Comparison of ENCODE assay signal across 11 cellular contexts in genomic region chr13:29754486-29754806, GRCh38.
DNase-seq lines count a peak whose midpoint lies in the region; ATAC-seq, FAIRE-seq and TF ChIP-seq lines count a peak whose summit lies in the region.
"Had no signal": no experiment of that assay in that cellular context is flagged by ENCODE, and none has a peak within 500 bp of the region (broad histone marks: within the 10 kb centered on the region; RNA-seq: fewer than 3 reads in every experiment).

No MANE protein-coding gene starts in this region.

- no peak for TF ChIP-seq CTCF in activated CD8-positive, alpha-beta T cell treated with anti-CD3 and anti-CD28 coated beads for 36 hours (IDR thresholded peaks at IDR 0.05)
- TF ChIP-seq CTCF in PC-3 (conservative IDR thresholded peaks at IDR 0.05; ENCODE audit: low read depth, low read length), result no peak
- no peak for TF ChIP-seq CTCF in H1 (IDR thresholded peaks at IDR 0.05; ENCODE audit: control extremely low read depth in 1 of 3, insufficient read depth in 1 of 3, low read depth in 1 of 3, low read length in 3 of 3)
- no peak for TF ChIP-seq CTCF in chondrocyte (IDR thresholded peaks at IDR 0.05)

- H4K8ac ChIP-seq in H1 (ENCODE audit: extremely low read depth, insufficient read depth, low read length), result peak overlapping the region; percentile 71; the same call in 1 of the 2 replicates

- no peak overlapping the region for H3K23ac ChIP-seq in H1 (ENCODE audit: insufficient read length)

- H4K91ac ChIP-seq in H1 (replicated peaks; ENCODE audit: insufficient read length, low read length), result peak overlapping the region; percentile 88

- POLR2A ChIA-PET in activated CD8-positive, alpha-beta T cell treated with anti-CD3 and anti-CD28 coated beads for 36 hours (lab: Charles Lee), result no interaction called here
- POLR2A ChIA-PET in activated CD8-positive, alpha-beta T cell treated with anti-CD3 and anti-CD28 coated beads, Interleukin-2, amount 10 ng/mL, durations not matched to agents 7 days and 5 days (lab: Charles Lee), result no interaction called here
- POLR2A ChIA-PET in PC-3 (lab: Charles Lee; ENCODE audit: unreplicated experiment) (no interaction called here), H1 (lab: Charles Lee; ENCODE audit: partially characterized antibody) (interaction anchor here (0.7 kb wide), 1 partner anchor 240 kb away, joined by 3 read pairs; no protein-coding TSS in a partner anchor)

- H2BK12ac ChIP-seq in H1 (ENCODE audit: low read depth, low read length), result no peak overlapping the region

- intact Hi-C loops in activated CD8-positive, alpha-beta T cell treated with anti-CD3 and anti-CD28 coated beads for 36 hours (cut with micrococcal nuclease), result no loop called here
- intact Hi-C loops in PC-3 (cut with micrococcal nuclease), result no loop called here

- H3K9ac ChIP-seq in PC-3 (ENCODE audit: low read length) (no peak overlapping the region), H1 (replicated peaks in 1 of 4; ENCODE audit: extremely low read depth in 1 of 4, low read depth in 3 of 4, low read length in 3 of 4) (no peak overlapping the region)

- CTCF ChIA-PET in activated CD8-positive, alpha-beta T cell treated with anti-CD3 and anti-CD28 coated beads for 36 hours (lab: Charles Lee), result no interaction called here
- CTCF ChIA-PET in activated CD8-positive, alpha-beta T cell treated with anti-CD3 and anti-CD28 coated beads, Interleukin-2, amount 10 ng/mL, durations not matched to agents 7 days and 5 days (lab: Charles Lee), result interaction anchor here (0.6 kb wide), 1 partner anchor 279 kb away, joined by 3 read pairs; no protein-coding TSS in a partner anchor
- CTCF ChIA-PET in PC-3 (lab: Charles Lee) (interaction anchor here (0.7 kb wide), 1 partner anchor 40 kb away, joined by 3 read pairs; no protein-coding TSS in a partner anchor), H1 (lab: Charles Lee; ENCODE audit: partially characterized antibody) (interaction anchor here (1.2 to 2.1 kb wide), 4 partner anchors 41 to 547 kb away, joined by 3 to 8 read pairs (median 4); no protein-coding TSS in a partner anchor)

- H3K36me3 Mint-ChIP-seq in activated CD8-positive, alpha-beta T cell treated with anti-CD3 and anti-CD28 coated beads for 36 hours (ENCODE audit: low read depth), result no peaks in the 10 kb centered on the region
- no peaks in the 10 kb centered on the region for H3K36me3 Mint-ChIP-seq in activated CD8-positive, alpha-beta T cell treated with anti-CD3 and anti-CD28 coated beads, Interleukin-2, amount 10 ng/mL, durations not matched to agents 7 days and 5 days (ENCODE audit: low read depth)
- H3K36me3 Mint-ChIP-seq in chondrocyte (ENCODE audit: low read depth), result no peaks in the 10 kb centered on the region

- FAIRE-seq in H1 (lab: Jason Lieb, UNC), result peak; percentile 66

- no peak for TF ChIP-seq POLR2A in H1 (IDR thresholded peaks at IDR 0.05; ENCODE audit: control extremely low read depth in 1 of 2, low read depth in 2 of 2, low read length in 2 of 2)

- no peaks in the 10 kb centered on the region for H3K23me2 ChIP-seq in H1 (ENCODE audit: low read depth, low read length)

- no peaks in the 10 kb centered on the region for H3K9me2 ChIP-seq in PC-3 (replicated peaks; ENCODE audit: low read length)

- H3K27me3 ChIP-seq in PC-3 (ENCODE audit: low read length) (no peaks in the 10 kb centered on the region), H1 (replicated peaks in 1 of 4; ENCODE audit: control insufficient read depth in 3 of 4, extremely low read depth in 1 of 4, insufficient read depth in 3 of 4, low read length in 3 of 4) (no peaks in the 10 kb centered on the region)

- H3K27ac Mint-ChIP-seq in activated CD8-positive, alpha-beta T cell treated with anti-CD3 and anti-CD28 coated beads for 36 hours, result no peak overlapping the region
- H3K27ac Mint-ChIP-seq in activated CD8-positive, alpha-beta T cell treated with anti-CD3 and anti-CD28 coated beads, Interleukin-2, amount 10 ng/mL, durations not matched to agents 7 days and 5 days, result no peak overlapping the region
- H3K27ac Mint-ChIP-seq in chondrocyte (ENCODE audit: unreplicated experiment), result no peak overlapping the region
- H3K27ac Mint-ChIP-seq: B cell, nephron progenitor cell had no signal

- H3K27me3 Mint-ChIP-seq in activated CD8-positive, alpha-beta T cell treated with anti-CD3 and anti-CD28 coated beads for 36 hours, result no peaks in the 10 kb centered on the region
- peaks cover 5% of the 10 kb centered on the region for H3K27me3 Mint-ChIP-seq in activated CD8-positive, alpha-beta T cell treated with anti-CD3 and anti-CD28 coated beads, Interleukin-2, amount 10 ng/mL, durations not matched to agents 7 days and 5 days (ENCODE audit: low read depth)
- H3K27me3 Mint-ChIP-seq in chondrocyte (ENCODE audit: low read depth), result no peaks in the 10 kb centered on the region

- TF ChIP-seq RAD21 in H1 (IDR thresholded peaks at IDR 0.05 in 1 of 2, conservative IDR thresholded peaks at IDR 0.05 in 1 of 2; ENCODE audit: low read depth in 2 of 2, low read length in 2 of 2), result no peak

- H2BK120ac ChIP-seq in H1 (replicated peaks; ENCODE audit: low read depth, low read length), result peak overlapping the region; percentile 96

- peak; percentile 55 for DNase-seq in activated CD8-positive, alpha-beta T cell treated with anti-CD3 and anti-CD28 coated beads for 36 hours
- no peak for DNase-seq in activated CD8-positive, alpha-beta T cell treated with anti-CD3 and anti-CD28 coated beads, Interleukin-2, amount 10 ng/mL, durations not matched to agents 7 days and 5 days
- DNase-seq in PC-3, result peak; percentile 28
- DNase-seq in H1 (ENCODE audit: low read depth in 1 of 2, low spot score in 2 of 2), result peak in 1 of 2 experiments; percentile 49
- DNase-seq in stimulated activated CD4-positive, alpha-beta T cell treated with anti-CD3 and anti-CD28 coated beads, Interleukin-4, amount 100 ng/mL, for 24 hours, result peak; percentile 29
- DNase-seq in effector CD8-positive, alpha-beta T cell (lab: John Stamatoyannopoulos, UW), result no peak
- DNase-seq in chondrocyte (ENCODE audit: low spot score), result no peak
- DNase-seq: activated CD8-positive, alpha-beta memory T cell treated with anti-CD3 and anti-CD28 coated beads, Interleukin-2, amount 50 U/mL, for 4 hours; nephron progenitor cell had no signal

- H2AFZ ChIP-seq in PC-3 (ENCODE audit: low read length) (no peak overlapping the region), H1 (ENCODE audit: low read length) (no peak overlapping the region)

- no peak overlapping the region for H3K4ac ChIP-seq in H1 (replicated peaks; ENCODE audit: insufficient read length, low read depth, low read length)

- H3K4me2 ChIP-seq in PC-3 (ENCODE audit: low read length) (no peak overlapping the region), H1 (ENCODE audit: insufficient read depth in 1 of 2, low read depth in 2 of 2, low read length in 2 of 2) (no peak overlapping the region)

- no peak for ATAC-seq in activated CD8-positive, alpha-beta T cell treated with anti-CD3 and anti-CD28 coated beads for 36 hours
- no peak for ATAC-seq in activated CD8-positive, alpha-beta T cell treated with anti-CD3 and anti-CD28 coated beads, Interleukin-2, amount 10 ng/mL, durations not matched to agents 7 days and 5 days
- ATAC-seq in PC-3 (no peak), HG03139 (IDR thresholded peaks at IDR 0.05; ENCODE audit: unreplicated experiment) (no peak)

- peak overlapping the region; percentile 11; the same call in 1 of the 2 replicates for H2BK15ac ChIP-seq in H1 (ENCODE audit: low read length)

- H4K20me1 ChIP-seq in PC-3 (ENCODE audit: low read length) (no peaks in the 10 kb centered on the region), H1 (replicated peaks in 1 of 2; ENCODE audit: control insufficient read depth in 1 of 2, insufficient read depth in 2 of 2, low read length in 2 of 2) (no peaks in the 10 kb centered on the region)

- H3K4me3 ChIP-seq in PC-3 (ENCODE audit: low read length) (no peak overlapping the region), H1 (ENCODE audit: extremely low read depth in 1 of 4, insufficient read depth in 2 of 4, low read depth in 3 of 4, low read length in 4 of 4) (no peak overlapping the region)

- no peak overlapping the region for H2AK5ac ChIP-seq in H1 (ENCODE audit: low read depth, low read length)

- H3K36me3 ChIP-seq in PC-3 (ENCODE audit: low read depth, low read length) (no peaks in the 10 kb centered on the region), H1 (ENCODE audit: control insufficient read depth in 2 of 4, insufficient read depth in 4 of 4, low read length in 3 of 4) (no peaks in the 10 kb centered on the region)

- H3K4me1 ChIP-seq in PC-3 (ENCODE audit: insufficient read depth, low read length) (peaks cover 25% of the 10 kb centered on the region), H1 (replicated peaks in 1 of 4; ENCODE audit: control insufficient read depth in 3 of 4, insufficient read depth in 4 of 4, low read length in 3 of 4) (peaks cover 2 to 8% (median 4%) of the 10 kb centered on the region in 4 experiments; a peak in 5 of 7 replicates)

- no peak for TF ChIP-seq EP300 in H1 (IDR thresholded peaks at IDR 0.05; ENCODE audit: borderline replicate concordance in 1 of 2, low read depth in 2 of 2, low read length in 2 of 2)

- H3F3A ChIP-seq in PC-3 (ENCODE audit: low read length, unreplicated experiment), result no peaks in the 10 kb centered on the region

- no peak overlapping the region for H3K27ac ChIP-seq in PC-3 (ENCODE audit: low read length)
- no peak overlapping the region for H3K27ac ChIP-seq in H1 (ENCODE audit: low read depth, low read length)

- H4K5ac ChIP-seq in H1 (ENCODE audit: insufficient read length, low read depth, low read length), result peak overlapping the region; percentile 83

- peaks cover 16% of the 10 kb centered on the region for H3K4me1 Mint-ChIP-seq in activated CD8-positive, alpha-beta T cell treated with anti-CD3 and anti-CD28 coated beads for 36 hours (ENCODE audit: low read depth)
- peaks cover 11% of the 10 kb centered on the region for H3K4me1 Mint-ChIP-seq in activated CD8-positive, alpha-beta T cell treated with anti-CD3 and anti-CD28 coated beads, Interleukin-2, amount 10 ng/mL, durations not matched to agents 7 days and 5 days (ENCODE audit: low read depth)
- H3K4me1 Mint-ChIP-seq in chondrocyte (ENCODE audit: low read depth), result peaks cover 33% of the 10 kb centered on the region

- no peaks in the 10 kb centered on the region for H3K9me3 Mint-ChIP-seq in activated CD8-positive, alpha-beta T cell treated with anti-CD3 and anti-CD28 coated beads for 36 hours
- no peaks in the 10 kb centered on the region for H3K9me3 Mint-ChIP-seq in activated CD8-positive, alpha-beta T cell treated with anti-CD3 and anti-CD28 coated beads, Interleukin-2, amount 10 ng/mL, durations not matched to agents 7 days and 5 days (ENCODE audit: insufficient read depth)
- H3K9me3 Mint-ChIP-seq in chondrocyte (ENCODE audit: low read depth), result peaks cover 1% of the 10 kb centered on the region

- no TSS peak for BruUV-seq in PC-3 (replicated peaks; lab: Mats Ljungman, UMichigan)

- H3K56ac ChIP-seq in H1 (replicated peaks; ENCODE audit: insufficient read length, low read depth, low read length), result no peak overlapping the region

- H3K14ac ChIP-seq in H1 (ENCODE audit: insufficient read length), result no peak overlapping the region

- H3K79me2 ChIP-seq in PC-3 (ENCODE audit: low read length) (no peaks in the 10 kb centered on the region), H1 (ENCODE audit: control insufficient read depth in 1 of 2, insufficient read depth in 2 of 2, low read length in 2 of 2) (no peaks in the 10 kb centered on the region)

- WGBS in H1 (ENCODE audit: extremely low coverage in 1 of 2, insufficient coverage in 1 of 2, insufficient read length in 1 of 2, insufficient replicate concordance in 2 of 2, low coverage in 1 of 2, low lambda C conversion rate in 2 of 2, missing lambda C conversion rate in 1 of 2), 2 experiments, result 79% methylated on average over 4 of the region's 4 CpGs; no CpG with 5 or more reads in 1 of the 2 experiments

- H3K18ac ChIP-seq in H1 (ENCODE audit: extremely low read depth, low read length), result peak overlapping the region; percentile 14; the same call in 1 of the 2 replicates

- no peaks in the 10 kb centered on the region for H3K79me1 ChIP-seq in H1 (ENCODE audit: low read depth, low read length)

- peak overlapping the region; percentile 67; the same call in 1 of the 2 replicates for H2BK5ac ChIP-seq in H1 (ENCODE audit: low read depth, low read length)

- H2BK20ac ChIP-seq in H1 (ENCODE audit: low read length), result no peak overlapping the region

- H3K9me3 ChIP-seq in PC-3 (ENCODE audit: low read length), result no peaks in the 10 kb centered on the region
- no peaks in the 10 kb centered on the region for H3K9me3 ChIP-seq in H1 (ENCODE audit: insufficient read depth in 2 of 2, low read depth in 1 of 2, low read length in 1 of 2)

- H3K4me3 Mint-ChIP-seq in activated CD8-positive, alpha-beta T cell treated with anti-CD3 and anti-CD28 coated beads for 36 hours, result no peak overlapping the region
- no peak overlapping the region for H3K4me3 Mint-ChIP-seq in activated CD8-positive, alpha-beta T cell treated with anti-CD3 and anti-CD28 coated beads, Interleukin-2, amount 10 ng/mL, durations not matched to agents 7 days and 5 days
- no peak overlapping the region for H3K4me3 Mint-ChIP-seq in chondrocyte (ENCODE audit: unreplicated experiment)
- H3K4me3 Mint-ChIP-seq: B cell, nephron progenitor cell had no signal

Comparison
In these comparisons a context has a peak if more than half of its experiments do, and no peak if none do; other contexts are left out.
1. DNase-seq: peak in activated CD8-positive, alpha-beta T cell treated with anti-CD3 and anti-CD28 coated beads for 36 hours (single experiment), PC-3 (single experiment) and stimulated activated CD4-positive, alpha-beta T cell treated with anti-CD3 and anti-CD28 coated beads, Interleukin-4, amount 100 ng/mL, for 24 hours (single experiment); none in activated CD8-positive, alpha-beta T cell treated with anti-CD3 and anti-CD28 coated beads, Interleukin-2, amount 10 ng/mL, durations not matched to agents 7 days and 5 days (single experiment), effector CD8-positive, alpha-beta T cell (single experiment) and chondrocyte (single experiment).